ENCODE assay signal across 8 cellular contexts in the genomic region with DNA sequence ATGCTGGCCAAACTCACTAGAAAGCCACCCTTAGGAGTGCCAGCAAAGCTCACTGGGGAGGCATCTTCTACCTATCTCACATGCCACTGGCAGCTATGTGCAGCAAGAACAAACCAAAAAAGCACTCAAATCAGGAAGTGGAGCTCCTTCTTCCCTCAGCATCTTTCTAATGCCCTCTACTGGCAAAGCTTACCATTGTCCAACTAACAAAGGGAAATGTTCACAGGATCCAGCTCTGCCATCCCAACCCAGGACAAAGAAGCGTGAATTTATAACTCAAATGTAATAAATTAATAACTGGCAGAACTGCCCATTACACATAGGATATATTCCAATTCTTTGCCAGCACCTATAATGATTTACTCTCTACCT. TPM values are rescaled to one million over a fixed set of nuclear protein-coding genes. Genes with fewer than 3 reads are reported as not detected.
A peak's percentile ranks its signal among the peaks of the same experiment; 100 is the strongest.
DNase-seq lines count a peak whose midpoint lies in the region; ATAC-seq, FAIRE-seq and TF ChIP-seq lines count a peak whose summit lies in the region.

No MANE protein-coding gene starts in this region.

- peak; percentile 92 for ATAC-seq in HG02885 (IDR thresholded peaks at IDR 0.05; ENCODE audit: poor library complexity, unreplicated experiment)

- H3K4me3 ChIP-seq in small intestine (ENCODE audit: low read depth in 1 of 2, low read length in 2 of 2), result no peak overlapping the region

- H3K36me3 ChIP-seq in small intestine (ENCODE audit: control insufficient read depth in 2 of 2, insufficient read depth in 2 of 2, low read length in 2 of 2), result no peaks in the 10 kb centered on the region

- no peak for FAIRE-seq in small intestine (lab: Jason Lieb, UNC)

- H3K27ac ChIP-seq in small intestine (ENCODE audit: low read depth in 1 of 2, low read length in 1 of 2), result no peak overlapping the region

- in situ Hi-C loops in GM13976 (cut with MboI; ENCODE audit: low sequenced_read_pairs, unreplicated experiment), result no loop called here

- H3K27me3 Mint-ChIP-seq in endothelial cell (ENCODE audit: unreplicated experiment), result peaks cover 1% of the 10 kb centered on the region

- no peak for DNase-seq in AG09319 (ENCODE audit: extremely low read depth, low read depth)
- DNase-seq in GM13976 (ENCODE audit: low spot score), result peak; percentile 50
- peak; percentile 36 for DNase-seq in NOMO-1 treated with DMSO at 0.1 percent for 48 hours (lab: John Stamatoyannopoulos, UW; ENCODE audit: unreplicated experiment)
- DNase-seq in endothelial cell (ENCODE audit: low spot score), result no peak
- DNase-seq in small intestine, result peak; percentile 21
- no peak for DNase-seq in NCI-H128 (lab: John Stamatoyannopoulos, UW; ENCODE audit: unreplicated experiment)
- no peak for DNase-seq in ecto neural progenitor cell (ENCODE audit: low spot score)

- no peaks in the 10 kb centered on the region for H3K9me3 ChIP-seq in small intestine (ENCODE audit: control insufficient read depth, low read depth)

- no peak overlapping the region for H3K4me3 Mint-ChIP-seq in endothelial cell (ENCODE audit: unreplicated experiment)

- no peaks in the 10 kb centered on the region for H3K4me1 ChIP-seq in small intestine (ENCODE audit: control insufficient read depth in 2 of 2, insufficient read depth in 1 of 2, low read depth in 1 of 2, low read length in 1 of 2)

- peak; percentile 53 for TF ChIP-seq CTCF in AG09319 (IDR thresholded peaks at IDR 0.05; ENCODE audit: low read depth, low read length)
- TF ChIP-seq CTCF in GM13976 (IDR thresholded peaks at IDR 0.05; ENCODE audit: borderline replicate concordance, control extremely low read depth, extremely low read depth, insufficient read depth, missing control alignments), result peak; percentile 45
- no peak for TF ChIP-seq CTCF in endothelial cell (IDR thresholded peaks at IDR 0.05; ENCODE audit: unreplicated experiment)

- H3K4me1 Mint-ChIP-seq in endothelial cell (ENCODE audit: unreplicated experiment), result peaks cover 6% of the 10 kb centered on the region

- peaks cover 12% of the 10 kb centered on the region for H3K36me3 Mint-ChIP-seq in endothelial cell (ENCODE audit: low read depth, unreplicated experiment)

- H3K27ac Mint-ChIP-seq in endothelial cell (ENCODE audit: unreplicated experiment), result peak overlapping the region; percentile 18

- no peaks in the 10 kb centered on the region for H3K27me3 ChIP-seq in small intestine (ENCODE audit: control insufficient read depth in 2 of 2, insufficient read depth in 2 of 2, low read length in 2 of 2)

- WGBS in small intestine, 3 donors, result 50 to 67% (median 61%) methylated on average over 1 of the region's 1 CpG

- H3K9me3 Mint-ChIP-seq in endothelial cell (ENCODE audit: unreplicated experiment), result peaks cover 7% of the 10 kb centered on the region

RNA-seq across cellular contexts. Expression of gene LEPR, which starts 38.9 kb away (rescaled TPM):
- total RNA-seq in endothelial cell (ENCODE audit: unreplicated experiment), result 8.3 TPM
- 1 to 10 TPM in 1 of 3 donors, under 1 TPM in 1, not detected in 1; 0.54 to 6.6 TPM for polyA plus RNA-seq in small intestine

RNA-seq across cellular contexts. Expression of gene LEPROT, which starts 38.9 kb away (rescaled TPM):
- 86.1 TPM for total RNA-seq in endothelial cell (ENCODE audit: unreplicated experiment)
- polyA plus RNA-seq in small intestine, result 10 to 100 TPM; 14.1 to 31.2 (median 19.2) TPM

Comparison
In these comparisons a context has a peak if more than half of its experiments do, and no peak if none do; other contexts are left out.
1. DNase-seq: peak in GM13976 (single experiment), NOMO-1 treated with DMSO at 0.1 percent for 48 hours (single experiment) and small intestine (single experiment); none in AG09319 (single experiment), endothelial cell (single experiment), NCI-H128 (single experiment) and ecto neural progenitor cell (single experiment).